Comparison of ENCODE assay signal across 7 cellular contexts in genomic region chr21:26717146-26717739, GRCh38.
DNase-seq lines count a peak whose midpoint lies in the region; TF ChIP-seq lines count a peak whose summit lies in the region.

No MANE protein-coding gene starts in this region.

- H3K4me2 ChIP-seq in parathyroid adenoma (ENCODE audit: low read length) = no peak overlapping the region

- H3K4me1 ChIP-seq in parathyroid adenoma = no peaks in the 10 kb centered on the region

- H3K27me3 ChIP-seq in parathyroid adenoma (ENCODE audit: control insufficient read depth, insufficient read depth, low read length) = no peaks in the 10 kb centered on the region
- no peaks in the 10 kb centered on the region for H3K27me3 ChIP-seq in H7 (ENCODE audit: control insufficient read depth, insufficient read depth, low read length)

- H3K79me2 ChIP-seq in parathyroid adenoma = no peaks in the 10 kb centered on the region

- H3K9me3 ChIP-seq in parathyroid adenoma (ENCODE audit: control insufficient read depth, low read length) = no peaks in the 10 kb centered on the region

- DNase-seq in GM12865 (ENCODE audit: low read depth) = peak; percentile 10
- peak; percentile 24 for DNase-seq in NCI-H345 treated with DMSO at 0.1 percent for 48 hours (lab: John Stamatoyannopoulos, UW; ENCODE audit: unreplicated experiment)
- DNase-seq in choroid plexus epithelial cell (ENCODE audit: low read depth) = peak; percentile 54
- DNase-seq in activated CD8-positive, alpha-beta memory T cell treated with anti-CD3 and anti-CD28 coated beads, Interleukin-2, amount 50 U/mL, for 4 hours = no peak
- no peak for DNase-seq in H7
- DNase-seq in COLO668 (lab: John Stamatoyannopoulos, UW; ENCODE audit: unreplicated experiment) = no peak

- TF ChIP-seq CTCF in GM12865 (IDR thresholded peaks at IDR 0.05; ENCODE audit: insufficient read depth, low read depth, low read length, missing control alignments) (peak; percentile 27), choroid plexus epithelial cell (conservative IDR thresholded peaks at IDR 0.05; ENCODE audit: low read depth, low read length) (peak; percentile 52), parathyroid adenoma (IDR thresholded peaks at IDR 0.05) (peak; percentile 22)

- H3K27ac ChIP-seq in parathyroid adenoma = no peak overlapping the region

- no peak overlapping the region for H3K9ac ChIP-seq in parathyroid adenoma

- no peak overlapping the region for H2AFZ ChIP-seq in parathyroid adenoma

- H3K4me3 ChIP-seq in GM12865 (ENCODE audit: low read depth, low read length) (no peak overlapping the region), choroid plexus epithelial cell (ENCODE audit: low read depth, low read length) (no peak overlapping the region), parathyroid adenoma (ENCODE audit: low read depth, low read length) (no peak overlapping the region), H7 (ENCODE audit: insufficient read depth, low read depth, low read length) (no peak overlapping the region)

- H3K36me3 ChIP-seq in parathyroid adenoma (ENCODE audit: control insufficient read depth, insufficient read depth, low read length) (no peaks in the 10 kb centered on the region), H7 (replicated peaks; ENCODE audit: control insufficient read depth, insufficient read depth, low read length) (no peaks in the 10 kb centered on the region)

Comparison
In these comparisons a context has a peak if more than half of its experiments do, and no peak if none do; other contexts are left out.
1. DNase-seq: peak in GM12865 (single experiment), NCI-H345 treated with DMSO at 0.1 percent for 48 hours (single experiment) and choroid plexus epithelial cell (single experiment); none in activated CD8-positive, alpha-beta memory T cell treated with anti-CD3 and anti-CD28 coated beads, Interleukin-2, amount 50 U/mL, for 4 hours (single experiment), H7 (single experiment) and COLO668 (single experiment).
2. Peak in every context shown above with its lines, with median percentiles within 50 percentile points of each other: CTCF ChIP-seq.